12 cellular contexts compared by ENCODE assay signal in genomic region chr22:30978304-30978962, GRCh38.
"Had no signal": no experiment of that assay in that cellular context is flagged by ENCODE, and none has a peak within 500 bp of the region (broad histone marks: within the 10 kb centered on the region; RNA-seq: fewer than 3 reads in every experiment).

No MANE protein-coding gene starts in this region.

- H3K4me3 ChIP-seq: dorsolateral prefrontal cortex, skin epidermis, thoracic aorta had no signal

- H3K4me3 Mint-ChIP-seq: activated CD4-positive, alpha-beta memory T cell treated with anti-CD3 and anti-CD28 coated beads for 36 hours; activated naive CD8-positive, alpha-beta T cell; stimulated activated naive CD8-positive, alpha-beta T cell treated with anti-CD3 and anti-CD28 coated beads, Interleukin-15, amount 100 ng/mL, for 72 hours had no signal

- H3K27me3 Mint-ChIP-seq: activated CD4-positive, alpha-beta memory T cell treated with anti-CD3 and anti-CD28 coated beads for 36 hours; activated naive CD8-positive, alpha-beta T cell; stimulated activated naive CD8-positive, alpha-beta T cell treated with anti-CD3 and anti-CD28 coated beads, Interleukin-15, amount 100 ng/mL, for 72 hours had no signal

- H3K27ac Mint-ChIP-seq: activated CD4-positive, alpha-beta memory T cell treated with anti-CD3 and anti-CD28 coated beads for 36 hours; activated naive CD8-positive, alpha-beta T cell; stimulated activated naive CD8-positive, alpha-beta T cell treated with anti-CD3 and anti-CD28 coated beads, Interleukin-15, amount 100 ng/mL, for 72 hours had no signal

- FAIRE-seq: bronchial epithelial cell had no signal

- ATAC-seq: esophagus mucosa; stimulated activated naive CD8-positive, alpha-beta T cell treated with anti-CD3 and anti-CD28 coated beads, Interleukin-15, amount 100 ng/mL, for 72 hours had no signal

- H3K4me1 Mint-ChIP-seq: stimulated activated naive CD8-positive, alpha-beta T cell treated with anti-CD3 and anti-CD28 coated beads, Interleukin-15, amount 100 ng/mL, for 72 hours had no signal

- DNase-seq: activated CD4-positive, alpha-beta memory T cell treated with anti-CD3 and anti-CD28 coated beads for 36 hours; activated gamma-delta T cell; activated T-cell treated with anti-CD3 and anti-CD28 coated beads, Interleukin-2, amount 50 U/mL, for 48 hours; aorta; dorsolateral prefrontal cortex; stimulated activated CD4-positive, alpha-beta T cell treated with anti-CD3 and anti-CD28 coated beads, Interleukin-4, amount 100 ng/mL, for 4 hours; stimulated activated naive CD8-positive, alpha-beta T cell treated with anti-CD3 and anti-CD28 coated beads, Interleukin-15, amount 100 ng/mL, for 72 hours had no signal
